Comparison of ENCODE assay signal across 15 cellular contexts in the genomic region with DNA sequence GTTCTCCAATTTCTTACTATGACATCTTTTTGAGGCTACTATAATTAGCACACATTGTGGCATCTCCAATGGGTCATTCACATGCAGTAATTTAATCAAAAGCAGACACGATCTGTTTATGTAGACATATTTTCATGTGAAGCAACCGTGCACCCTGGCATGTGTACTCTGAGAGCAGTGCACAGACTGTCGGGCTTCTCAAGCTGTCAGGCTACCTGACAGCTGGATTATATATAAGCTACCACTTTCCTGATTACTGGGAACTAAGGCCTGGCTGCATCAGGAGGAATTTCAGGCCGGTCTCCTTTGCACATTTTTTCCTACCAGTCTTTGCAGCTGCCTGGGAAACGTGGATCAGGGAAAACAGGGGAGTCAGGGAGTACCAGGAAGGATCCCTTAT.
DNase-seq lines count a peak whose midpoint lies in the region; TF ChIP-seq lines count a peak whose summit lies in the region.
"Had no signal": no experiment of that assay in that cellular context is flagged by ENCODE, and none has a peak within 500 bp of the region (broad histone marks: within the 10 kb centered on the region; RNA-seq: fewer than 3 reads in every experiment).

No MANE protein-coding gene starts in this region.

- no peaks in the 10 kb centered on the region for H3K9me3 ChIP-seq in A673 (ENCODE audit: low read depth, low read length, poor library complexity, severe bottlenecking)

- no peaks in the 10 kb centered on the region for H3K79me2 ChIP-seq in mesendoderm (ENCODE audit: control insufficient read depth, insufficient read depth, low read length)

- H2BK15ac ChIP-seq in mesendoderm (replicated peaks; ENCODE audit: low read depth), result no peak overlapping the region

- peaks cover 14% of the 10 kb centered on the region for H3K4me1 Mint-ChIP-seq in activated naive CD4-positive, alpha-beta T cell treated with anti-CD3 and anti-CD28 coated beads for 36 hours (ENCODE audit: low read depth)

- BruUV-seq in A673 (replicated peaks; lab: Mats Ljungman, UMichigan), result no TSS peak

- POLR2A ChIA-PET in A673 (lab: Charles Lee; ENCODE audit: low non-redundant PET), result no interaction called here

- no peak overlapping the region for H2AK5ac ChIP-seq in mesendoderm (ENCODE audit: low read length)

- no peak overlapping the region for H3K4me3 Mint-ChIP-seq in activated naive CD4-positive, alpha-beta T cell treated with anti-CD3 and anti-CD28 coated beads for 36 hours

- no peak overlapping the region for H3K4ac ChIP-seq in mesendoderm (ENCODE audit: low read depth, low read length)

- intact Hi-C loops in A673 (cut with micrococcal nuclease; ENCODE audit: unreplicated experiment), result no loop called here
- intact Hi-C loops in activated naive CD4-positive, alpha-beta T cell treated with anti-CD3 and anti-CD28 coated beads for 36 hours (cut with micrococcal nuclease), result no loop called here

- no CpG with 5 or more reads among the region's 5 CpGs for WGBS in mesendoderm (ENCODE audit: extremely low coverage, insufficient coverage, low lambda C conversion rate)

- no peak overlapping the region for H3K4me2 ChIP-seq in mesendoderm (ENCODE audit: low read length)

- peaks cover 3% of the 10 kb centered on the region for H3K79me1 ChIP-seq in mesendoderm (ENCODE audit: low read length)

- no peak overlapping the region for H3K18ac ChIP-seq in mesendoderm (ENCODE audit: low read length)

- H2BK120ac ChIP-seq in mesendoderm (ENCODE audit: low read depth, low read length), result no peak overlapping the region

- no peak overlapping the region for H2BK5ac ChIP-seq in mesendoderm (ENCODE audit: low read length)

- H3K27me3 ChIP-seq in mesendoderm (ENCODE audit: insufficient read depth, low read length, poor library complexity) (no peaks in the 10 kb centered on the region), A673 (replicated peaks; ENCODE audit: insufficient read depth, low read depth, low read length, poor library complexity) (no peaks in the 10 kb centered on the region)

- H3K36me3 ChIP-seq in mesendoderm (ENCODE audit: control insufficient read depth, insufficient read depth, low read length) (no peaks in the 10 kb centered on the region), A673 (ENCODE audit: insufficient read depth, low read length, poor library complexity, severe bottlenecking) (no peaks in the 10 kb centered on the region)

- H3K56ac ChIP-seq in mesendoderm (ENCODE audit: low read length), result peak overlapping the region; percentile 37

- H3K9ac ChIP-seq in mesendoderm (ENCODE audit: low read length), result no peak overlapping the region
- H3K9ac ChIP-seq: parathyroid adenoma had no signal

- H3K23ac ChIP-seq in mesendoderm (ENCODE audit: low read length), result no peak overlapping the region

- TF ChIP-seq CTCF in choroid plexus epithelial cell (conservative IDR thresholded peaks at IDR 0.05; ENCODE audit: low read depth, low read length) (no peak), A673 (conservative IDR thresholded peaks at IDR 0.05; ENCODE audit: low read depth, low read length) (no peak)

- H3K4me1 ChIP-seq in mesendoderm (ENCODE audit: control insufficient read depth, low read depth, low read length) (peaks cover 12% of the 10 kb centered on the region), A673 (ENCODE audit: insufficient read depth, low read length, poor library complexity, severe bottlenecking) (peaks cover 2% of the 10 kb centered on the region)
- H3K4me1 ChIP-seq: parathyroid adenoma had no signal

- H3K9me3 Mint-ChIP-seq in activated naive CD4-positive, alpha-beta T cell treated with anti-CD3 and anti-CD28 coated beads for 36 hours, result no peaks in the 10 kb centered on the region

- no peaks in the 10 kb centered on the region for H3K27me3 Mint-ChIP-seq in activated naive CD4-positive, alpha-beta T cell treated with anti-CD3 and anti-CD28 coated beads for 36 hours (ENCODE audit: low read depth)

- H4K8ac ChIP-seq in mesendoderm (ENCODE audit: low read depth, low read length), result no peak overlapping the region

- DNase-seq in AG08396 (ENCODE audit: low spot score), result peak; percentile 55
- DNase-seq in NCI-H1694 (lab: John Stamatoyannopoulos, UW), result peak; percentile 42
- DNase-seq in choroid plexus epithelial cell (ENCODE audit: low read depth), result peak; percentile 70
- no peak for DNase-seq in mesendoderm
- no peak for DNase-seq in HPDE6-E6E7 (ENCODE audit: extremely low spot score)
- no peak for DNase-seq in A673 (ENCODE audit: low spot score)
- DNase-seq in NCI-H2029 (lab: John Stamatoyannopoulos, UW), result no peak
- DNase-seq in activated naive CD4-positive, alpha-beta T cell treated with anti-CD3 and anti-CD28 coated beads for 36 hours, result no peak
- DNase-seq: activated gamma-delta T cell; DMS79; KBM-7; NCI-H1436 treated with DMSO at 0.1 percent for 48 hours; SHP77 treated with DMSO at 0.1 percent for 48 hours; stimulated activated CD4-positive, alpha-beta T cell treated with anti-CD3 and anti-CD28 coated beads, Interleukin-15, amount 100 ng/mL, for 24 hours had no signal

- H3K27ac Mint-ChIP-seq in activated naive CD4-positive, alpha-beta T cell treated with anti-CD3 and anti-CD28 coated beads for 36 hours, result no peak overlapping the region

- no peak overlapping the region for H4K5ac ChIP-seq in mesendoderm (ENCODE audit: low read length)

- H3K4me3 ChIP-seq in choroid plexus epithelial cell (ENCODE audit: low read depth, low read length) (no peak overlapping the region), mesendoderm (ENCODE audit: low read length) (no peak overlapping the region), A673 (ENCODE audit: low read depth, low read length, poor library complexity, severe bottlenecking) (no peak overlapping the region)

- H3K27ac ChIP-seq in mesendoderm (ENCODE audit: low read depth, low read length) (no peak overlapping the region), A673 (ENCODE audit: low read depth, low read length, poor library complexity, severe bottlenecking) (no peak overlapping the region)
- H3K27ac ChIP-seq: parathyroid adenoma had no signal

- CTCF ChIA-PET in A673 (lab: Charles Lee), result interaction anchor here (0.5 kb wide), 1 partner anchor 1357 kb away, joined by 3 read pairs; no protein-coding TSS in a partner anchor
- CTCF ChIA-PET in activated naive CD4-positive, alpha-beta T cell treated with anti-CD3 and anti-CD28 coated beads for 36 hours (lab: Charles Lee), result interaction anchor here (1.4 kb wide), 1 partner anchor 102 kb away, joined by 3 read pairs; no protein-coding TSS in a partner anchor

- peaks cover 8% of the 10 kb centered on the region for H3K36me3 Mint-ChIP-seq in activated naive CD4-positive, alpha-beta T cell treated with anti-CD3 and anti-CD28 coated beads for 36 hours (ENCODE audit: low read depth)

Comparison
In these comparisons a context has a peak if more than half of its experiments do, and no peak if none do; other contexts are left out.
1. DNase-seq: peak in AG08396 (single experiment), NCI-H1694 (single experiment) and choroid plexus epithelial cell (single experiment); none in mesendoderm (single experiment), HPDE6-E6E7 (single experiment), A673 (single experiment), NCI-H2029 (single experiment) and activated naive CD4-positive, alpha-beta T cell treated with anti-CD3 and anti-CD28 coated beads for 36 hours (single experiment).